ENCODE assay signal across 9 cellular contexts in genomic region chr13:23427342-23428182, GRCh38. TPM values are rescaled to one million over a fixed set of nuclear protein-coding genes. Genes with fewer than 3 reads are reported as not detected.
DNase-seq lines count a peak whose midpoint lies in the region; ATAC-seq, FAIRE-seq and TF ChIP-seq lines count a peak whose summit lies in the region.
"Had no signal": no experiment of that assay in that cellular context is flagged by ENCODE, and none has a peak within 500 bp of the region (broad histone marks: within the 10 kb centered on the region; RNA-seq: fewer than 3 reads in every experiment).

No MANE protein-coding gene starts in this region.

- peak overlapping the region; percentile 88; the same call in 2 of the 3 replicates for H2BK15ac ChIP-seq in IMR-90 (ENCODE audit: low read depth, low read length)

- TF ChIP-seq CTCF in IMR-90 (conservative IDR thresholded peaks at IDR 0.05; ENCODE audit: low read depth, low read length) (no peak), left lung (IDR thresholded peaks at IDR 0.05) (no peak), testis (IDR thresholded peaks at IDR 0.05) (no peak)

- TF ChIP-seq RAD21 in IMR-90 (IDR thresholded peaks at IDR 0.05; ENCODE audit: low read length) = no peak

- H2AFZ ChIP-seq in IMR-90 (replicated peaks; ENCODE audit: low read length, poor library complexity) = peak overlapping the region; percentile 1

- peaks cover 8 to 38% of the 10 kb centered on the region in 2 donors for H3K27me3 Mint-ChIP-seq in CD8-positive, alpha-beta memory T cell

- no peak overlapping the region for H3K4me3 ChIP-seq in IMR-90 (ENCODE audit: insufficient read depth, low read depth, low read length)
- no peak overlapping the region for H3K4me3 ChIP-seq in left lung
- H3K4me3 ChIP-seq in testis = no peak overlapping the region
- H3K4me3 ChIP-seq in CD8-positive, alpha-beta memory T cell (ENCODE audit: low read length) = no peak overlapping the region

- dilution Hi-C loops in IMR-90 (cut with HindIII; ENCODE audit: low sequenced_read_pairs, unreplicated experiment) = no loop called here

- H3K27me3 ChIP-seq in IMR-90 (ENCODE audit: control insufficient read depth, insufficient read depth, low read length) = no peaks in the 10 kb centered on the region
- H3K27me3 ChIP-seq in left lung = peaks cover 0 to 10% of the 10 kb centered on the region in 2 donors
- H3K27me3 ChIP-seq in testis = no peaks in the 10 kb centered on the region
- H3K27me3 ChIP-seq in CD8-positive, alpha-beta memory T cell (ENCODE audit: insufficient read depth, low read length, poor library complexity, severe bottlenecking) = no peaks in the 10 kb centered on the region

- peak overlapping the region; percentile 90 for H2BK120ac ChIP-seq in IMR-90 (ENCODE audit: low read depth, low read length)

- H2AK5ac ChIP-seq in IMR-90 (ENCODE audit: low read depth, low read length) = peak overlapping the region; percentile 97

- peak overlapping the region; percentile 33 for H2AK9ac ChIP-seq in IMR-90 (replicated peaks; ENCODE audit: low read depth, low read length, poor library complexity)

- H3K18ac ChIP-seq in IMR-90 (ENCODE audit: low read depth, low read length) = peak overlapping the region; percentile 90

- no TSS peak for BruUV-seq in IMR-90 (replicated peaks; lab: Mats Ljungman, UMichigan)

- H3K9me1 ChIP-seq in IMR-90 (ENCODE audit: insufficient read depth, low read length) = peaks cover 17% of the 10 kb centered on the region

- H3K4me2 ChIP-seq in IMR-90 (ENCODE audit: low read depth, low read length) = peak overlapping the region; percentile 56

- H4K91ac ChIP-seq in IMR-90 (ENCODE audit: insufficient read depth, low read depth, low read length) = peak overlapping the region; percentile 89

- FAIRE-seq in GM12891 (lab: Jason Lieb, UNC) = no peak

- intact Hi-C loops in IMR-90 (cut with micrococcal nuclease) (loop anchor here (2.0 kb wide), 1 partner anchor 53 kb away; no protein-coding TSS in a partner anchor), left lung (cut with DNase I) (no loop called here), testis (cut with DNase I; ENCODE audit: low total_unique reads) (no loop called here)

- POLR2A ChIA-PET in IMR-90 (lab: Charles Lee; ENCODE audit: unreplicated experiment) = interaction anchor here (0.6 kb wide), 2 partner anchors 14 to 22 kb away, joined by 3 read pairs; no protein-coding TSS in a partner anchor
- POLR2A ChIA-PET in CD8-positive, alpha-beta memory T cell (lab: Charles Lee) = no interaction called here

- no peaks in the 10 kb centered on the region for H3K9me3 ChIP-seq in IMR-90 (ENCODE audit: control insufficient read depth, insufficient read depth, low read length)
- no peaks in the 10 kb centered on the region for H3K9me3 ChIP-seq in left lung
- H3K9me3 ChIP-seq in testis = no peaks in the 10 kb centered on the region
- no peaks in the 10 kb centered on the region for H3K9me3 ChIP-seq in CD8-positive, alpha-beta memory T cell (ENCODE audit: low read length)

- H3K4me1 Mint-ChIP-seq in CD8-positive, alpha-beta memory T cell = peaks cover 0 to 3% (median 0%) of the 10 kb centered on the region in 3 donors

- H3K56ac ChIP-seq in IMR-90 (ENCODE audit: extremely low read depth, insufficient read depth, low read length) = peak overlapping the region; percentile 53

- no CpG with 5 or more reads among the region's 12 CpGs for WGBS in IMR-90 (ENCODE audit: extremely low coverage in 2 of 2, insufficient read length in 1 of 2), 2 experiments
- 47 to 48% methylated on average over 12 of the region's 12 CpGs for WGBS in testis, 2 donors

- peak overlapping the region; percentile 85 for H2BK20ac ChIP-seq in IMR-90 (ENCODE audit: low read depth, low read length)

- TF ChIP-seq POLR2A in IMR-90 (IDR thresholded peaks at IDR 0.05; ENCODE audit: low read depth, low read length) = no peak
- TF ChIP-seq POLR2A in testis (IDR thresholded peaks at IDR 0.05) = no peak
- no peak for TF ChIP-seq POLR2A in GM12891 (IDR thresholded peaks at IDR 0.05; ENCODE audit: low read depth, low read length)

- ATAC-seq in IMR-90 (ENCODE audit: low read depth) = peak; percentile 89
- peak; percentile 87 for ATAC-seq in left lung

- in situ Hi-C loops in IMR-90 (cut with MboI; ENCODE audit: low sequenced_read_pairs) = no loop called here

- H3K4ac ChIP-seq in IMR-90 (ENCODE audit: low read depth, low read length) = peak overlapping the region; percentile 92

- DNase-seq in IMR-90 = peak; percentile 97
- peak in 28 of 61 donors; percentile 23 to 72 (median 48) for DNase-seq in caudate nucleus (lab: John Stamatoyannopoulos, UW)
- no peak for DNase-seq in left lung
- peak; percentile 33 for DNase-seq in testis
- no peak for DNase-seq in GM12891 (ENCODE audit: insufficient read length, low spot score)
- DNase-seq in NCI-H2196 treated with DMSO at 0.1 percent for 48 hours (lab: John Stamatoyannopoulos, UW; ENCODE audit: unreplicated experiment) = no peak
- DNase-seq in CD8-positive, alpha-beta memory T cell = no peak
- no peak for DNase-seq in NCI-H2081 (lab: John Stamatoyannopoulos, UW)

- H3K27ac ChIP-seq in IMR-90 (ENCODE audit: insufficient read depth, low read length) = peak overlapping the region; percentile 67
- peak overlapping the region; percentile 87 for H3K27ac ChIP-seq in caudate nucleus (ENCODE audit: low read depth, low read length)
- peak overlapping the region in 1 of 2 donors; percentile 30 for H3K27ac ChIP-seq in left lung
- H3K27ac ChIP-seq in testis = no peak overlapping the region
- H3K27ac ChIP-seq in CD8-positive, alpha-beta memory T cell (ENCODE audit: low read depth, low read length) = no peak overlapping the region
- H3K27ac ChIP-seq: VCaP had no signal

- H3K36me3 ChIP-seq in IMR-90 (ENCODE audit: control insufficient read depth, insufficient read depth, low read length) (no peaks in the 10 kb centered on the region; the same call in 1 of the 2 replicates), left lung (no peaks in the 10 kb centered on the region), testis (ENCODE audit: low read depth, missing control alignments) (no peaks in the 10 kb centered on the region)
- no peaks in the 10 kb centered on the region for H3K36me3 ChIP-seq in CD8-positive, alpha-beta memory T cell (ENCODE audit: insufficient read depth, low read length)

- peak overlapping the region; percentile 9; the same call in 1 of the 2 replicates for H3K9ac ChIP-seq in IMR-90 (ENCODE audit: low read depth, low read length)

- H3K23ac ChIP-seq in IMR-90 (ENCODE audit: low read depth, low read length) = peak overlapping the region; percentile 67

- peak overlapping the region; percentile 52 to 68 for H4K8ac ChIP-seq in IMR-90 (ENCODE audit: low read depth in 2 of 2, low read length in 2 of 2)

- no peak overlapping the region for H3K27ac Mint-ChIP-seq in CD8-positive, alpha-beta memory T cell

- peaks cover 4% of the 10 kb centered on the region; the same call in 1 of the 2 replicates for H4K20me1 ChIP-seq in IMR-90 (ENCODE audit: insufficient read depth, low read length)

- no peaks in the 10 kb centered on the region for H3K9me3 Mint-ChIP-seq in CD8-positive, alpha-beta memory T cell

- H3K4me1 ChIP-seq in IMR-90 (ENCODE audit: control insufficient read depth, insufficient read depth, low read length) (peaks cover 17% of the 10 kb centered on the region), left lung (peaks cover 6 to 10% of the 10 kb centered on the region in 2 donors), testis (peaks cover 15% of the 10 kb centered on the region)
- H3K4me1 ChIP-seq in CD8-positive, alpha-beta memory T cell (ENCODE audit: insufficient read depth, low read length) = no peaks in the 10 kb centered on the region

- peak overlapping the region; percentile 49 for H4K5ac ChIP-seq in IMR-90 (ENCODE audit: low read depth, low read length)

- CTCF ChIA-PET in IMR-90 (lab: Yijun Ruan, JAX) = no interaction called here
- CTCF ChIA-PET in CD8-positive, alpha-beta memory T cell (lab: Charles Lee) = no interaction called here

- H3K14ac ChIP-seq in IMR-90 (replicated peaks; ENCODE audit: low read depth, low read length) = peak overlapping the region; percentile 73

- H3K36me3 Mint-ChIP-seq in CD8-positive, alpha-beta memory T cell = no peaks in the 10 kb centered on the region

- H3K4me3 Mint-ChIP-seq in CD8-positive, alpha-beta memory T cell = no peak overlapping the region

- H3K79me1 ChIP-seq in IMR-90 (ENCODE audit: low read depth in 1 of 2, low read length in 2 of 2) = peaks cover 0 to 52% of the 10 kb centered on the region in 2 experiments; a peak in 3 of 4 replicates

- H2BK5ac ChIP-seq in IMR-90 (ENCODE audit: low read depth, low read length, poor library complexity, severe bottlenecking) = peak overlapping the region; percentile 66

TF ChIP-seq in IMR-90, 13 proteins besides CTCF, POLR2A, EP300 and RAD21 (continues in another document):
- TF ChIP-seq FOS (IDR thresholded peaks at IDR 0.05; ENCODE audit: low read depth, low read length) = peak; percentile 73
- TF ChIP-seq CEBPB (IDR thresholded peaks at IDR 0.05; ENCODE audit: low read depth, low read length) = peak; percentile 13; the same call in 1 of the 2 replicates
- TF ChIP-seq CHD1 (IDR thresholded peaks at IDR 0.05; ENCODE audit: low read depth, low read length) = no peak
- TF ChIP-seq RCOR1 (IDR thresholded peaks at IDR 0.05; ENCODE audit: insufficient replicate concordance, low read length) = peak; percentile 25

TF ChIP-seq in GM12891, 5 proteins besides CTCF, POLR2A, EP300 and RAD21:
- TF ChIP-seq POLR2AphosphoS5 (IDR thresholded peaks at IDR 0.05; ENCODE audit: low read depth, low read length) = no peak
- TF ChIP-seq TAF1 (IDR thresholded peaks at IDR 0.05; ENCODE audit: low read depth, low read length) = no peak
- TF ChIP-seq SPI1 (IDR thresholded peaks at IDR 0.05; ENCODE audit: low read depth, low read length) = no peak
- TF ChIP-seq POU2F2 (IDR thresholded peaks at IDR 0.05; ENCODE audit: low read depth, low read length) = no peak
- no peak for TF ChIP-seq PAX5 (IDR thresholded peaks at IDR 0.05; ENCODE audit: insufficient read depth, low read length, severe bottlenecking)

RNA-seq across cellular contexts. Expression of gene SACS, which starts 5.9 kb away (rescaled TPM):
- total RNA-seq in IMR-90 (2012; rRNA removed) (121 and 174 TPM in 2 replicates), left lung (10 to 100 TPM; 10.9 to 11.5 TPM), testis (10 to 100 TPM; 38.2 to 48.3 TPM)
- polyA plus RNA-seq in IMR-90 (2012; rRNA removed) (12.1 and 14.7 TPM in 2 replicates), testis (ENCODE audit: insufficient read depth, low read depth, low replicate concordance) (8.0 TPM)
- 5.2 and 9.7 TPM in 2 replicates for polyA plus RNA-seq in IMR-90 (2012; cell fraction: cytosol; rRNA removed)
- 12.1 and 25.9 TPM in 2 replicates for polyA plus RNA-seq in IMR-90 (2012; cell fraction: nucleus; rRNA removed; ENCODE audit: low replicate concordance)
- polyA plus RNA-seq in GM12891 (2012; ENCODE audit: low read depth, missing spikeins) = 9.5 TPM
- 10 to 100 TPM; 48.1 to 50.6 TPM for total RNA-seq in CD8-positive, alpha-beta memory T cell
- 7.8 TPM for polyA plus RNA-seq in CD8-positive, alpha-beta memory T cell

Comparison
In these comparisons a context has a peak if more than half of its experiments do, and no peak if none do; other contexts are left out.
1. DNase-seq: peak in IMR-90 (single experiment) and testis (single experiment); none in left lung (0 of 2), GM12891 (single experiment), NCI-H2196 treated with DMSO at 0.1 percent for 48 hours (single experiment), CD8-positive, alpha-beta memory T cell (0 of 5) and NCI-H2081 (0 of 2).
2. H3K27ac ChIP-seq: peak in IMR-90 (single experiment) and caudate nucleus (single experiment); none in testis (0 of 2) and CD8-positive, alpha-beta memory T cell (single experiment).